Comparison of ENCODE assay signal across 1 cellular context in the genomic region with DNA sequence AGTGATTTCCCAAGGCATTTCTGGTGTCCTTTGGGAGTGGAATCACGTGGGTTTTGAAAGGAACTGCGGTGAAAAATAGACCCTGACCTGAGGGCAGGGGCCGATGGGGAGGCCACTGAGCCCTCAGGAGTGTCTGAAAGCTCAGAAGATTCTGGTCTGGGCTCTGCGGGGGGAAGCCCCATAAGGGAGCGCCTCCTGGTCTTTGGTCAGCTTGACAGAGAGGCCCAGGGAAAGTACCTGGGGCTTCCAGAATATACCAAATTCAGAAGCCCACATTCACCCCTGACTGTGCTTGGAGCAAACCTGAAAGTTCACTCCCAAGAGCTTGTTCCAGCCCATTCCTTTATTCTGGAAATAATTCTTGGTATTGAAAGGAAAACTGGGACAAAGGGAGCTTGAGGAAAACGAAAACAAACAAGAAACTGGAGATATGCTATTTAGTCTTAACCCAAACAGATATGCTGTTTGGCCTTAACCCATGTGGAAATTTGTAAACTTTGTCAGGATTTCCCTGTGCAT.
TF ChIP-seq lines count a peak whose summit lies in the region.

No MANE protein-coding gene starts in this region.

TF ChIP-seq in HepG2, 621 proteins besides CTCF, POLR2A, EP300 and RAD21:
- TF ChIP-seq ZNF652 (CRISPR knock-in tag; IDR thresholded peaks at IDR 0.05; ENCODE audit: borderline replicate concordance, low read depth) (no peak), ARHGAP35 (CRISPR knock-in tag; IDR thresholded peaks at IDR 0.05; ENCODE audit: borderline replicate concordance) (no peak)
